In genomic region chrX:126063984-126064383, GRCh38 we compare ENCODE assay signal across 23 cellular contexts.
"Had no signal": no experiment of that assay in that cellular context is flagged by ENCODE, and none has a peak within 500 bp of the region (broad histone marks: within the 10 kb centered on the region; RNA-seq: fewer than 3 reads in every experiment).

No MANE protein-coding gene starts in this region.

- H3K36me3 ChIP-seq: SJSA1 had no signal

- DNase-seq: KBM-7, NCI-H1092, NCI-H1105 treated with DMSO at 0.1 percent for 48 hours, NCI-H1417 treated with DMSO at 0.1 percent for 48 hours, NCI-H187, NCI-H2029, NCI-H2081 treated with DMSO at 0.1 percent for 48 hours, NCI-H2171, NCI-H226, NCI-H446, NCI-H510A, NCI-H524 treated with DMSO at 0.1 percent for 48 hours, NCI-H69, NCI-H774, Right ventricle myocardium superior, RPMI8226, SIG-M5, SW 1271, T-cell had no signal

- H3K27ac Mint-ChIP-seq: T-cell; T-helper 1 cell treated with Interleukin-12 subunit alpha and Interleukin-12 subunit beta and Interleukin-4 antibody, amounts not matched to agents 30 μg/mL and 1 μg/mL, for 36 hours had no signal

- H3K4me3 ChIP-seq: SJSA1, SK-N-MC had no signal

- H3K4me1 ChIP-seq: SJSA1 had no signal

- ATAC-seq: T-cell had no signal

- H3K36me3 Mint-ChIP-seq: T-cell had no signal

- FAIRE-seq: RCC 7860 had no signal

- H3K27ac ChIP-seq: SJSA1, SK-N-MC had no signal

- H3K27me3 ChIP-seq: SJSA1 had no signal

- H3K9me3 ChIP-seq: SJSA1 had no signal

- H3K9me3 Mint-ChIP-seq: T-cell; T-helper 1 cell treated with Interleukin-12 subunit alpha and Interleukin-12 subunit beta and Interleukin-4 antibody, amounts not matched to agents 30 μg/mL and 1 μg/mL, for 36 hours had no signal

- H3K4me3 Mint-ChIP-seq: T-cell; T-helper 1 cell treated with Interleukin-12 subunit alpha and Interleukin-12 subunit beta and Interleukin-4 antibody, amounts not matched to agents 30 μg/mL and 1 μg/mL, for 36 hours had no signal

- H3K4me1 Mint-ChIP-seq: T-cell had no signal
